ENCODE assay signal across 14 cellular contexts in the genomic region with DNA sequence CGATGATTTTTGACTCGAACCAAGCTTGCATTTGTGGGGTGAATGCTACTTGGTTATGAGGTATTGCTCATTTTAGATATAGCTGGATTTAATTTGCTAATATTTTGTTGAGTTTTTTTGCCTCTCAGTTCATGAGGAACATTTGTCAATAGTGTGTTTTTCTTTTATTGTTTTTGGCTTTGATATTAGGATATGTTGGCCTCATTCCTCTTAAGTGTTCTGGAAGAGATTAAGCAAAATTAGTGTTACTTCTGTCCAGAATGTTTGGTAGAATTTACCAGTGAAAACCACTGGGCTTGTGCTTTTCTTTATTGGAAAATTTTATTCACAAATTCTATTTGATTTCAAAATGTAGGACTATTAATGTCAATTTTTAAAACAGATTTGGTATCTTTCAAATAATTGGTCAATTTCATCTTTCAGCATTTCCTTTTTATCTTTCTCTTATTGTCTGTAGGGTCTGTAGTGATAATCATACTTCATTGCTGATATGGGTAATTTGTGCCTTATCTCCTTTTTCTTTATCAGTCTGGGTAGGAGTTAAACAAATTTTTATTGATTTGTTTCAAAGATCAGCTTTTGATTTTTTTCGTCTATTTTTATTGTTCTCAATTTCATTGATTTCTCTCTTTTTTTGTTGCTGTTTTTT. TPM values are rescaled to one million over a fixed set of nuclear protein-coding genes. Genes with fewer than 3 reads are reported as not detected.
DNase-seq lines count a peak whose midpoint lies in the region; ATAC-seq, FAIRE-seq and TF ChIP-seq lines count a peak whose summit lies in the region.
"Had no signal": no experiment of that assay in that cellular context is flagged by ENCODE, and none has a peak within 500 bp of the region (broad histone marks: within the 10 kb centered on the region; RNA-seq: fewer than 3 reads in every experiment).

No MANE protein-coding gene starts in this region.

- no peak overlapping the region for H2AFZ ChIP-seq in keratinocyte (ENCODE audit: control insufficient read depth, low read length)
- H2AFZ ChIP-seq: GM23338 had no signal

- H3K9me3 ChIP-seq in adipocyte (ENCODE audit: control insufficient read depth, low read length) (peaks cover 14% of the 10 kb centered on the region), keratinocyte (ENCODE audit: control insufficient read depth, low read depth, low read length) (no peaks in the 10 kb centered on the region)

- no peaks in the 10 kb centered on the region for H3K27me3 ChIP-seq in adipocyte (replicated peaks; ENCODE audit: control insufficient read depth, insufficient read depth, low read length)
- H3K27me3 ChIP-seq in keratinocyte (ENCODE audit: control insufficient read depth, extremely low read depth, insufficient read depth, low read length): no peaks in the 10 kb centered on the region

- dilution Hi-C loops in keratinocyte (cut with MboI; ENCODE audit: extremely low pct_ligation_motif_present, low sequenced_read_pairs): no loop called here

- peak overlapping the region; percentile 32 for H3K4me3 ChIP-seq in adipocyte (ENCODE audit: low read length)
- no peak overlapping the region for H3K4me3 ChIP-seq in keratinocyte (ENCODE audit: control insufficient read depth in 2 of 3, extremely low read depth in 1 of 3, insufficient read depth in 2 of 3, low read depth in 1 of 3, low read length in 3 of 3)
- H3K4me3 ChIP-seq: A549, GM12878, GM23338 had no signal

- H3K4me2 ChIP-seq in keratinocyte (ENCODE audit: control insufficient read depth, extremely low read depth, insufficient read depth, low read depth, low read length): no peak overlapping the region
- H3K4me2 ChIP-seq: A549, GM23338 had no signal

- peak; percentile 17 for FAIRE-seq in keratinocyte (lab: Jason Lieb, UNC)
- FAIRE-seq: A549, GM12878, GM18507 had no signal

- intact Hi-C loops in sciatic nerve (cut with DNase I): no loop called here

- no peak for TF ChIP-seq CTCF in keratinocyte (optimal IDR thresholded peaks at IDR 0.05 in 1 of 3, IDR thresholded peaks at IDR 0.05 in 1 of 3, conservative IDR thresholded peaks at IDR 0.05 in 1 of 3; ENCODE audit: extremely low read depth in 1 of 3, insufficient read depth in 2 of 3, low read length in 3 of 3)

- H3K27ac ChIP-seq in keratinocyte (ENCODE audit: control insufficient read depth, insufficient read depth, low read length): no peak overlapping the region
- H3K27ac ChIP-seq: A549 had no signal

- H4K20me1 ChIP-seq in keratinocyte (ENCODE audit: control insufficient read depth, extremely low read depth, insufficient read depth, low read length): no peaks in the 10 kb centered on the region

- no peak for DNase-seq in adipocyte (ENCODE audit: low read depth)
- no peak for DNase-seq in keratinocyte (ENCODE audit: low read depth, low spot score)
- no peak for DNase-seq in sciatic nerve (ENCODE audit: low spot score)
- DNase-seq in EL: no peak
- DNase-seq in hypothalamus (lab: John Stamatoyannopoulos, UW): no peak
- DNase-seq in stimulated activated CD4-positive, alpha-beta T cell treated with anti-CD3 and anti-CD28 coated beads, Interleukin-4, amount 100 ng/mL, for 24 hours: no peak
- DNase-seq: Caco-2; CD8-positive, alpha-beta memory T cell; DMS 273 treated with DMSO at 0.1 percent for 48 hours; H7 had no signal

- H3K9ac ChIP-seq in adipocyte (ENCODE audit: low read length): no peak overlapping the region
- no peak overlapping the region for H3K9ac ChIP-seq in keratinocyte (ENCODE audit: control insufficient read depth, extremely low read depth, insufficient read depth, low read length)

- no peaks in the 10 kb centered on the region for H3K9me1 ChIP-seq in keratinocyte (ENCODE audit: control insufficient read depth, extremely low read depth, insufficient read depth, low read length)

- H3K36me3 ChIP-seq in adipocyte (ENCODE audit: control insufficient read depth, insufficient read depth, low read length, severe bottlenecking) (no peaks in the 10 kb centered on the region), keratinocyte (ENCODE audit: control insufficient read depth in 2 of 2, extremely low read depth in 1 of 2, insufficient read depth in 2 of 2, low read length in 2 of 2) (no peaks in the 10 kb centered on the region)

- no peaks in the 10 kb centered on the region for H3K4me1 ChIP-seq in adipocyte (ENCODE audit: control insufficient read depth, insufficient read depth, low read length)
- no peaks in the 10 kb centered on the region for H3K4me1 ChIP-seq in keratinocyte (ENCODE audit: control insufficient read depth, extremely low read depth, insufficient read depth, low read length)
- H3K4me1 ChIP-seq: A549 had no signal

- peaks cover 15% of the 10 kb centered on the region for H3K79me2 ChIP-seq in keratinocyte (ENCODE audit: control insufficient read depth, insufficient read depth, low read length)

- peak; percentile 95 for ATAC-seq in sciatic nerve
- ATAC-seq: A549, GM12878, GM23338 had no signal

RNA-seq across cellular contexts. Expression of a gene that starts 14.1 kb away (rescaled TPM):
- polyA plus RNA-seq in keratinocyte: 73.1 to 78.0 TPM (median 77.1 TPM) in 3 replicates
- polyA plus RNA-seq in keratinocyte (2011; ENCODE audit: low read depth): 21.5 TPM
- 60.6 and 72.5 TPM in 2 replicates for polyA plus RNA-seq in keratinocyte (2011; cell fraction: cytosol; rRNA removed)
- 88.3 and 94.3 TPM in 2 replicates for polyA plus RNA-seq in keratinocyte (2011; cell fraction: nucleus; rRNA removed)
- polyA plus RNA-seq in keratinocyte (2012; ENCODE audit: low replicate concordance): 57.3 and 60.0 TPM in 2 replicates
- polyA minus RNA-seq in keratinocyte: 22.5 to 70.0 TPM (median 56.9 TPM) in 3 replicates
- 39.9 TPM for polyA minus RNA-seq in keratinocyte (2011; cell fraction: cytosol; rRNA and poly(A)+ RNA removed)
- 33.9 and 66.8 TPM in 2 replicates for polyA minus RNA-seq in keratinocyte (2011; cell fraction: nucleus; rRNA and poly(A)+ RNA removed)
- 22.6 TPM for total RNA-seq in sciatic nerve
